1 cellular context compared by ENCODE assay signal in the genomic region with DNA sequence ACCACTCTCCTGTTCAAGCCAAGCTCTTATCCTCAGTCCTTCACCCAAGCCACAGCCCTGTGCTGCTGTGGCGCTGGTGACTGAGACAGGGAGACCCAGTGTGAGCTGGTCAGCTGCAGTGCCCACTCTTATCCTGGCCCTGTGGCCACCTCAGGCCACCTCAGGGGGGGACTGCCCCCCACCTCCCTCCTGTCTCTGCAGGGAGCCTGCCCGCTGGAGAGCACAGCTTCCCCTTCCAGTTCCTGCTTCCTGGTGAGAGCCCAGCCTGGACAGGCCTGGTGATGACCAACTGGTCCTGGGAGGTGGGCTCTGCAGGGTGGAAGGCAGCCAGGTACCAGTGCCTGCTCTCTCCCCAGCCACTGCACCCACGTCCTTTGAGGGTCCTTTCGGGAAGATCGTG.
A peak's percentile ranks its signal among the peaks of the same experiment; 100 is the strongest.
TF ChIP-seq lines count a peak whose summit lies in the region.

No MANE protein-coding gene starts in this region.

TF ChIP-seq in HEK293, 187 proteins besides CTCF, POLR2A, EP300 and RAD21 (continued from another document):
- TF ChIP-seq, protein P1, sequence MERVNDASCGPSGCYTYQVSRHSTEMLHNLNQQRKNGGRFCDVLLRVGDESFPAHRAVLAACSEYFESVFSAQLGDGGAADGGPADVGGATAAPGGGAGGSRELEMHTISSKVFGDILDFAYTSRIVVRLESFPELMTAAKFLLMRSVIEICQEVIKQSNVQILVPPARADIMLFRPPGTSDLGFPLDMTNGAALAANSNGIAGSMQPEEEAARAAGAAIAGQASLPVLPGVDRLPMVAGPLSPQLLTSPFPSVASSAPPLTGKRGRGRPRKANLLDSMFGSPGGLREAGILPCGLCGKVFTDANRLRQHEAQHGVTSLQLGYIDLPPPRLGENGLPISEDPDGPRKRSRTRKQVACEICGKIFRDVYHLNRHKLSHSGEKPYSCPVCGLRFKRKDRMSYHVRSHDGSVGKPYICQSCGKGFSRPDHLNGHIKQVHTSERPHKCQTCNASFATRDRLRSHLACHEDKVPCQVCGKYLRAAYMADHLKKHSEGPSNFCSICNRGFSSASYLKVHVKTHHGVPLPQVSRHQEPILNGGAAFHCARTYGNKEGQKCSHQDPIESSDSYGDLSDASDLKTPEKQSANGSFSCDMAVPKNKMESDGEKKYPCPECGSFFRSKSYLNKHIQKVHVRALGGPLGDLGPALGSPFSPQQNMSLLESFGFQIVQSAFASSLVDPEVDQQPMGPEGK (tag by site-specific recombination; IDR thresholded peaks at IDR 0.05), result peak; percentile 13; the same call in 1 of the 2 replicates
- TF ChIP-seq GLIS1 (tag by site-specific recombination; IDR thresholded peaks at IDR 0.05) (peak; percentile 31; the same call in 1 of the 2 replicates), OVOL3 (tag by site-specific recombination; IDR thresholded peaks at IDR 0.05) (no peak), ZNF416 (tag by site-specific recombination; IDR thresholded peaks at IDR 0.05) (no peak)
